In the genomic region with DNA sequence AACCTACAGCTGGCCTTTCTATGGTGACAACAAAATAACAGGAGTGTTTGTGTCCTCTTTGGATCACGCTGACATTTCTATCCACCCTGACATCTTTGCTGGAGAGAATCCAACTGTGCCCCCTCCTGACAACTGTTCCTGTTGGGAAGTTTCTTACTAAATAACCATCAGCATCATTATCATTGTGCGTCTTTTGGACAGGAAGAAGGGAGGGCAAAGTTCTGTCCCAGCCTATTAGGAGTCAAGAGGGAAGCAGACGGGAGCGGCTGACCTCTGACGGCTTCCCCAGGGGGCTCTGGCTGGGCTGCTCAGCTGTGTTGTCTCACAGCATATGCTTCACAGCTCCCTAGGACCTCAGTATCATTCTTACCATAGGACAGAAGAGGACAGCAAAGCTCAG, we compare ENCODE assay signal across 12 cellular contexts.
"Had no signal": no experiment of that assay in that cellular context is flagged by ENCODE, and none has a peak within 500 bp of the region (broad histone marks: within the 10 kb centered on the region; RNA-seq: fewer than 3 reads in every experiment).

No MANE protein-coding gene starts in this region.

- ATAC-seq: effector memory CD8-positive, alpha-beta T cell; naive thymus-derived CD8-positive, alpha-beta T cell; stimulated activated naive CD8-positive, alpha-beta T cell treated with anti-CD3 and anti-CD28 coated beads, Interleukin-15, amount 100 ng/mL, for 72 hours; upper lobe of right lung had no signal

- DNase-seq: activated naive CD4-positive, alpha-beta T cell treated with anti-CD3 and anti-CD28 coated beads, Interleukin-2, amount 10 ng/mL, durations not matched to agents 7 days and 5 days; caudate nucleus; effector memory CD8-positive, alpha-beta T cell; hippocampal formation; kidney glomerular epithelial cell; mammary epithelial cell; naive thymus-derived CD8-positive, alpha-beta T cell; nucleus accumbens; stimulated activated CD4-positive, alpha-beta T cell treated with anti-CD3 and anti-CD28 coated beads, Interleukin-4, amount 100 ng/mL, for 24 hours; stimulated activated naive CD8-positive, alpha-beta T cell treated with anti-CD3 and anti-CD28 coated beads, Interleukin-15, amount 100 ng/mL, for 72 hours; testis; upper lobe of right lung had no signal
